Comparison of ENCODE assay signal across 1 cellular context in genomic region chr21:15631342-15631741, GRCh38.
TF ChIP-seq lines count a peak whose summit lies in the region.

No MANE protein-coding gene starts in this region.

TF ChIP-seq in GM23338, 12 proteins besides CTCF, POLR2A, EP300 and RAD21 (continued from another document):
- TF ChIP-seq, protein P1, sequence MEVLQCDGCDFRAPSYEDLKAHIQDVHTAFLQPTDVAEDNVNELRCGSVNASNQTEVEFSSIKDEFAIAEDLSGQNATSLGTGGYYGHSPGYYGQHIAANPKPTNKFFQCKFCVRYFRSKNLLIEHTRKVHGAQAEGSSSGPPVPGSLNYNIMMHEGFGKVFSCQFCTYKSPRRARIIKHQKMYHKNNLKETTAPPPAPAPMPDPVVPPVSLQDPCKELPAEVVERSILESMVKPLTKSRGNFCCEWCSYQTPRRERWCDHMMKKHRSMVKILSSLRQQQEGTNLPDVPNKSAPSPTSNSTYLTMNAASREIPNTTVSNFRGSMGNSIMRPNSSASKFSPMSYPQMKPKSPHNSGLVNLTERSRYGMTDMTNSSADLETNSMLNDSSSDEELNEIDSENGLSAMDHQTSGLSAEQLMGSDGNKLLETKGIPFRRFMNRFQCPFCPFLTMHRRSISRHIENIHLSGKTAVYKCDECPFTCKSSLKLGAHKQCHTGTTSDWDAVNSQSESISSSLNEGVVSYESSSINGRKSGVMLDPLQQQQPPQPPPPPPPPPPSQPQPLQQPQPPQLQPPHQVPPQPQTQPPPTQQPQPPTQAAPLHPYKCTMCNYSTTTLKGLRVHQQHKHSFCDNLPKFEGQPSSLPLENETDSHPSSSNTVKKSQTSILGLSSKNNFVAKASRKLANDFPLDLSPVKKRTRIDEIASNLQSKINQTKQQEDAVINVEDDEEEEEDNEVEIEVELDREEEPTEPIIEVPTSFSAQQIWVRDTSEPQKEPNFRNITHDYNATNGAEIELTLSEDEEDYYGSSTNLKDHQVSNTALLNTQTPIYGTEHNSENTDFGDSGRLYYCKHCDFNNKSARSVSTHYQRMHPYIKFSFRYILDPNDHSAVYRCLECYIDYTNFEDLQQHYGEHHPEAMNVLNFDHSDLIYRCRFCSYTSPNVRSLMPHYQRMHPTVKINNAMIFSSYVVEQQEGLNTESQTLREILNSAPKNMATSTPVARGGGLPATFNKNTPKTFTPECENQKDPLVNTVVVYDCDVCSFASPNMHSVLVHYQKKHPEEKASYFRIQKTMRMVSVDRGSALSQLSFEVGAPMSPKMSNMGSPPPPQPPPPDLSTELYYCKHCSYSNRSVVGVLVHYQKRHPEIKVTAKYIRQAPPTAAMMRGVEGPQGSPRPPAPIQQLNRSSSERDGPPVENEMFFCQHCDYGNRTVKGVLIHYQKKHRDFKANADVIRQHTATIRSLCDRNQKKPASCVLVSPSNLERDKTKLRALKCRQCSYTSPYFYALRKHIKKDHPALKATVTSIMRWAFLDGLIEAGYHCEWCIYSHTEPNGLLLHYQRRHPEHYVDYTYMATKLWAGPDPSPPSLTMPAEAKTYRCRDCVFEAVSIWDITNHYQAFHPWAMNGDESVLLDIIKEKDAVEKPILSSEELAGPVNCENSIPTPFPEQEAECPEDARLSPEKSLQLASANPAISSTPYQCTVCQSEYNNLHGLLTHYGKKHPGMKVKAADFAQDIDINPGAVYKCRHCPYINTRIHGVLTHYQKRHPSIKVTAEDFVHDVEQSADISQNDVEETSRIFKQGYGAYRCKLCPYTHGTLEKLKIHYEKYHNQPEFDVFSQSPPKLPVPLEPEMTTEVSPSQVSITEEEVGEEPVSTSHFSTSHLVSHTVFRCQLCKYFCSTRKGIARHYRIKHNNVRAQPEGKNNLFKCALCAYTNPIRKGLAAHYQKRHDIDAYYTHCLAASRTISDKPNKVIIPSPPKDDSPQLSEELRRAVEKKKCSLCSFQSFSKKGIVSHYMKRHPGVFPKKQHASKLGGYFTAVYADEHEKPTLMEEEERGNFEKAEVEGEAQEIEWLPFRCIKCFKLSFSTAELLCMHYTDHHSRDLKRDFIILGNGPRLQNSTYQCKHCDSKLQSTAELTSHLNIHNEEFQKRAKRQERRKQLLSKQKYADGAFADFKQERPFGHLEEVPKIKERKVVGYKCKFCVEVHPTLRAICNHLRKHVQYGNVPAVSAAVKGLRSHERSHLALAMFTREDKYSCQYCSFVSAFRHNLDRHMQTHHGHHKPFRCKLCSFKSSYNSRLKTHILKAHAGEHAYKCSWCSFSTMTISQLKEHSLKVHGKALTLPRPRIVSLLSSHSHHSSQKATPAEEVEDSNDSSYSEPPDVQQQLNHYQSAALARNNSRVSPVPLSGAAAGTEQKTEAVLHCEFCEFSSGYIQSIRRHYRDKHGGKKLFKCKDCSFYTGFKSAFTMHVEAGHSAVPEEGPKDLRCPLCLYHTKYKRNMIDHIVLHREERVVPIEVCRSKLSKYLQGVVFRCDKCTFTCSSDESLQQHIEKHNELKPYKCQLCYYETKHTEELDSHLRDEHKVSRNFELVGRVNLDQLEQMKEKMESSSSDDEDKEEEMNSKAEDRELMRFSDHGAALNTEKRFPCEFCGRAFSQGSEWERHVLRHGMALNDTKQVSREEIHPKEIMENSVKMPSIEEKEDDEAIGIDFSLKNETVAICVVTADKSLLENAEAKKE (CRISPR knock-in tag; IDR thresholded peaks at IDR 0.05) = no peak
- TF ChIP-seq CREB1 (CRISPR knock-in tag; IDR thresholded peaks at IDR 0.05; ENCODE audit: low read depth) = no peak
- TF ChIP-seq ZNF114 (CRISPR knock-in tag; IDR thresholded peaks at IDR 0.05) = no peak
- no peak for TF ChIP-seq POLR2AphosphoS5 (IDR thresholded peaks at IDR 0.05; ENCODE audit: low read depth)
- TF ChIP-seq JUNB (IDR thresholded peaks at IDR 0.05; ENCODE audit: unreplicated experiment) = no peak
- TF ChIP-seq EZH2 (IDR thresholded peaks at IDR 0.05; ENCODE audit: low read depth, unreplicated experiment) = no peak
TF ChIP-seq in GM23338: peak in this region for 0.
